Comparison of ENCODE assay signal across 8 cellular contexts in the genomic region with DNA sequence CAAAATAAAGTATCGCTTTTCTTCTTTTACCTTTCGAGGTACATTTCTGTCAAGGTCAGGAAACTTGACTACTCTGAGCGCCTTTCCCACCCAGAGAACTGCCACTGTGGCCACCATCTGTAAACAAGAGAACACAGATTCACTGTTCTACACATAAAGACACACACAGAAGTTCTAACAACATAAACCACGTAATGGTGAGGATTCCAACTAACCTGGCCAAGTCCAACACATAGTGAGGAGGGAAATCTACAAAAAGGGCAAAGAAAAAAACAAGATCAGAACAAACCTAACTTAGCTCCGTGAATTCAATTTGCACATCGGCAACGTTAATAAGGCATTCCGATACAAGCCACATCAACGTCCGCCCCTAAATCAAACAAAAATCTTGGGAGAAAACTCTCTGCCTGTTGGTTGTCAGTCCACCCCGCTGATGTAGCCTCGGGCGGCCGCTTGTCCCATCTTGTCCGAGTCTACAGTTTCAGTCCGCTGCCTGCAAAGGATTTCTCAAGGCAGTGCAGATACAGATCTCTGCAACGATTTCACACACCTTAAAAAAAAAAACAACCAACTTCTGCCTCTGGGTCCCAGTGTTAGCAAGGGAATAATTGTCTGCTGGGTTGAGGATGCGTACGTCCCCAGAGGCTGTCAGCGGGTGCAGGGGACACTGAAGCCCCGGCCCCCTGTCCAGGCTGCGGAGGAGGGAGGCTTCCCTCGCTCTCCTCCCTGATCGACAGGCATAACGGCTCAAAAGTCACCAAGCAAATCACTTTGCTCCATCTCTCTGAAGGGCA. TPM values are rescaled to one million over a fixed set of nuclear protein-coding genes. Genes with fewer than 3 reads are reported as not detected.
DNase-seq lines count a peak whose midpoint lies in the region; ATAC-seq and TF ChIP-seq lines count a peak whose summit lies in the region.

No MANE protein-coding gene starts in this region.

- ATAC-seq in HG03378 (IDR thresholded peaks at IDR 0.05; ENCODE audit: unreplicated experiment): peak; percentile 33

- H3K4me1 Mint-ChIP-seq in CD4-positive, alpha-beta memory T cell: peaks cover 21 to 38% (median 28%) of the 10 kb centered on the region in 4 donors

- H3K27ac Mint-ChIP-seq in CD4-positive, alpha-beta memory T cell: peak overlapping the region; percentile 66 to 97 (median 88)

- in situ Hi-C loops in SK-MEL-5 (cut with HindIII; ENCODE audit: low pct_unique_long_range_greater_than_20kb, low sequenced_read_pairs): no loop called here

- no peaks in the 10 kb centered on the region for H3K27me3 Mint-ChIP-seq in CD4-positive, alpha-beta memory T cell

- peak in 2 of 5 donors; percentile 1 to 52 for DNase-seq in CD4-positive, alpha-beta memory T cell
- DNase-seq in GM19238 (ENCODE audit: insufficient read length, low spot score) (peak; percentile 7), SK-MEL-5 (ENCODE audit: low read depth, low spot score) (peak; percentile 48), cardiac fibroblast (ENCODE audit: low read depth in 2 of 2) (peak; percentile 37 to 54), inferior parietal cortex (ENCODE audit: extremely low spot score) (peak; percentile 40)
- no peak for DNase-seq in activated CD4-positive, CD25-positive, alpha-beta regulatory T cell treated with anti-CD3 and anti-CD28 coated beads, Interleukin-2, amount 50 U/mL, for 72 hours

- no peaks in the 10 kb centered on the region for H3K27me3 ChIP-seq in CD4-positive, alpha-beta memory T cell (ENCODE audit: insufficient read depth, low read length)

- H3K36me3 Mint-ChIP-seq in CD4-positive, alpha-beta memory T cell: peaks cover 15 to 37% of the 10 kb centered on the region in 2 donors

- peaks cover 25% of the 10 kb centered on the region for H3K4me1 ChIP-seq in CD4-positive, alpha-beta memory T cell (ENCODE audit: insufficient read depth, low read length)

- CTCF ChIA-PET in CD4-positive, alpha-beta memory T cell (lab: Charles Lee; ENCODE audit: partially characterized antibody): interaction anchor here (1.4 to 1.6 kb wide), 4 partner anchors 57 to 97 kb away, joined by 4 to 6 read pairs (median 4); no protein-coding TSS in a partner anchor

- peak overlapping the region; percentile 91 for H3K27ac ChIP-seq in CD4-positive, alpha-beta memory T cell (ENCODE audit: low read depth, low read length)
- H3K27ac ChIP-seq in skin epidermis: peak overlapping the region; percentile 78 to 100 (median 95)

- H3K9me3 ChIP-seq in CD4-positive, alpha-beta memory T cell (ENCODE audit: control insufficient read depth in 1 of 2, low read length in 2 of 2): no peaks in the 10 kb centered on the region

- H3K4me3 ChIP-seq in CD4-positive, alpha-beta memory T cell (ENCODE audit: low read length in 2 of 2): peak overlapping the region; percentile 73 to 88
- H3K4me3 ChIP-seq in cardiac fibroblast (replicated peaks in 1 of 2; ENCODE audit: low read depth in 2 of 2, low read length in 2 of 2): peak overlapping the region; percentile 82 to 85
- peak overlapping the region; percentile 65 to 94 (median 77) for H3K4me3 ChIP-seq in skin epidermis

- intact Hi-C loops in CD4-positive, alpha-beta memory T cell (cut with micrococcal nuclease): loop anchor here (1.0 to 5.0 kb wide), 6 partner anchors 56 to 377 kb away; a partner anchor contains a TSS

- H3K4me3 Mint-ChIP-seq in CD4-positive, alpha-beta memory T cell: peak overlapping the region; percentile 84 to 93 (median 89)

- TF ChIP-seq CTCF in cardiac fibroblast (IDR thresholded peaks at IDR 0.05; ENCODE audit: low read depth, low read length): no peak

- POLR2A ChIA-PET in CD4-positive, alpha-beta memory T cell (lab: Charles Lee; ENCODE audit: partially characterized antibody): interaction anchor here (0.6 to 2.9 kb wide), 20 partner anchors 8 to 632 kb away, joined by 3 to 22 read pairs (median 4); a partner anchor contains a TSS

- H3K36me3 ChIP-seq in CD4-positive, alpha-beta memory T cell (ENCODE audit: insufficient read depth, low read length): peaks cover 11% of the 10 kb centered on the region

- no peaks in the 10 kb centered on the region for H3K9me3 Mint-ChIP-seq in CD4-positive, alpha-beta memory T cell

RNA-seq across cellular contexts. Expression of a gene that starts 1.0 kb away (rescaled TPM):
- 10 to 100 TPM; 16.9 to 17.7 TPM for total RNA-seq in CD4-positive, alpha-beta memory T cell
- 1 to 10 TPM; 2.1 to 3.5 TPM for polyA plus RNA-seq in CD4-positive, alpha-beta memory T cell
- 5.4 TPM in 2 replicates for total RNA-seq in SK-MEL-5 (2014; rRNA removed; shearing (Covaris generic))
- polyA plus RNA-seq in SK-MEL-5 (2015; cell fraction: cytosol; rRNA removed): 5.6 and 6.8 TPM in 2 replicates
- 10.5 and 12.2 TPM in 2 replicates for polyA plus RNA-seq in SK-MEL-5 (2015; cell fraction: nucleus; rRNA removed)
